1 cellular context compared by ENCODE assay signal in genomic region chr6:43059168-43060033, GRCh38.
TF ChIP-seq lines count a peak whose summit lies in the region.

TSS of gene KLC4 (plus strand) at chr6:43059631. CDS start at chr6:43061336, 1,705 bp downstream.
TSS of gene MRPL2 (minus strand) at chr6:43059434. CDS start at chr6:43059381, 53 bp downstream.

TF ChIP-seq in HepG2, 621 proteins besides CTCF, POLR2A, EP300 and RAD21 (continued from another document and continues in another):
- TF ChIP-seq IRF9 (CRISPR knock-in tag; IDR thresholded peaks at IDR 0.05; ENCODE audit: borderline replicate concordance) (peak; percentile 79; the same call in 1 of the 2 replicates), GTF2F1 (IDR thresholded peaks at IDR 0.05; ENCODE audit: low read length) (no peak), MATR3 (CRISPR knock-in tag; IDR thresholded peaks at IDR 0.05) (no peak), MXD3 (CRISPR knock-in tag; IDR thresholded peaks at IDR 0.05) (peak; percentile 45; the same call in 1 of the 2 replicates), ESRRA (CRISPR knock-in tag; IDR thresholded peaks at IDR 0.05; ENCODE audit: low read depth) (peak; percentile 68), EED (CRISPR knock-in tag; IDR thresholded peaks at IDR 0.05) (no peak; the same call in 1 of the 2 replicates), BCL3 (CRISPR knock-in tag; IDR thresholded peaks at IDR 0.05) (no peak), TERF1 (CRISPR knock-in tag; IDR thresholded peaks at IDR 0.05) (no peak), ZBTB10 (CRISPR knock-in tag; IDR thresholded peaks at IDR 0.05; ENCODE audit: borderline replicate concordance) (no peak), HNRNPH1 (optimal IDR thresholded peaks at IDR 0.05; ENCODE audit: low read depth, low read length) (no peak), ZNF720 (CRISPR knock-in tag; IDR thresholded peaks at IDR 0.05) (no peak), TRAFD1 (CRISPR knock-in tag; IDR thresholded peaks at IDR 0.05; ENCODE audit: borderline replicate concordance) (peak; percentile 52; the same call in 1 of the 2 replicates), ZNF337 (CRISPR knock-in tag; IDR thresholded peaks at IDR 0.05; ENCODE audit: borderline replicate concordance, low read depth) (no peak), ZNF10 (CRISPR knock-in tag; IDR thresholded peaks at IDR 0.05; ENCODE audit: borderline replicate concordance, low read depth) (no peak), GMEB1 (CRISPR knock-in tag; IDR thresholded peaks at IDR 0.05; ENCODE audit: borderline replicate concordance) (peak; percentile 91), SETDB1 (CRISPR knock-in tag; IDR thresholded peaks at IDR 0.05; ENCODE audit: borderline replicate concordance) (no peak), ZNF546 (CRISPR knock-in tag; conservative IDR thresholded peaks at IDR 0.05) (no peak), ZNF780A (CRISPR knock-in tag; IDR thresholded peaks at IDR 0.05) (no peak), MTERF4 (CRISPR knock-in tag; IDR thresholded peaks at IDR 0.05) (no peak), NCOA5 (CRISPR knock-in tag; IDR thresholded peaks at IDR 0.05) (no peak), ETV6 (CRISPR knock-in tag; conservative IDR thresholded peaks at IDR 0.05) (peak; percentile 50; the same call in 1 of the 2 replicates), CBFB (CRISPR knock-in tag; IDR thresholded peaks at IDR 0.05) (0 out of 2 replicates have a peak, but pooled peaks have one; percentile 46), MYPOP (CRISPR knock-in tag; IDR thresholded peaks at IDR 0.05) (peak; percentile 19; the same call in 1 of the 2 replicates), HOXD1 (CRISPR knock-in tag; IDR thresholded peaks at IDR 0.05) (no peak), SOX6 (IDR thresholded peaks at IDR 0.05) (no peak), SOX6 (CRISPR knock-in tag; IDR thresholded peaks at IDR 0.05) (peak; percentile 52), KAT7 (CRISPR knock-in tag; IDR thresholded peaks at IDR 0.05; ENCODE audit: borderline replicate concordance) (0 out of 2 replicates have a peak, but pooled peaks have one; percentile 80), ZNF567 (CRISPR knock-in tag; IDR thresholded peaks at IDR 0.05; ENCODE audit: borderline replicate concordance) (0 out of 2 replicates have a peak, but pooled peaks have one; percentile 38), HNRNPUL1 (IDR thresholded peaks at IDR 0.05; ENCODE audit: low read depth, low read length) (no peak), ZNF777 (CRISPR knock-in tag; IDR thresholded peaks at IDR 0.05) (no peak; the same call in none of the 2 replicates), ZBTB40 (IDR thresholded peaks at IDR 0.05) (no peak), ZBTB40 (CRISPR knock-in tag; IDR thresholded peaks at IDR 0.05) (peak; percentile 61), ZNF326 (CRISPR knock-in tag; IDR thresholded peaks at IDR 0.05; ENCODE audit: borderline replicate concordance) (no peak), JUNB (CRISPR knock-in tag; IDR thresholded peaks at IDR 0.05; ENCODE audit: borderline replicate concordance) (no peak)
